In the genomic region with DNA sequence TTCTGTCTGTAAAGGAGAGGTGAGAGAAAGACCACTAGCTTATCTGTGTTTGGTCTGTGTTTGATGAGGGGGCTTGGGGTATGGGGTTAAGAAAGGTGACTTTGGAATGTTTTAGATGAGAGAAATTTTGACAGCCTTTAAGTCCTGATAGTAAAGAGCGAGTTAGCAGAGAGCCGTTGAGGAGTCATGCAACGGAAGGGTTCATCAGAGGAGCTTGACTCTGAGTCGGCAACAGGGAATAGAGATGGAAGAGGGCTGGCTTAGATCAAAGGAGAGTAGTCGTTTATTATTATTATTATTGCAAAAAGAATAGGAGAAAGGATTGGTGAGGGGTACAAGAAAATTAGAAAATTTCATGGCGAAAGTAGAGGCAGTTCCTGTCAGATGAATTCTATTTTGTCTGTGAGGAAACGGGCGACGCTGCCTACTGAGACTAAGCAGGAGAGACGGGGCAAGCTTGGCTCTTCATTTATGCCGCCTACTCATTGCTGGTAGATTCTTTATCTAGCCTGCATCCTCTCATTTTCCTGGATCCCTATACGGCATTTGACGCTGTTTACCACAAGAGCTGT, we compare ENCODE assay signal across 7 cellular contexts. TPM values are rescaled to one million over a fixed set of nuclear protein-coding genes. Genes with fewer than 3 reads are reported as not detected.
A peak's percentile ranks its signal among the peaks of the same experiment; 100 is the strongest.
DNase-seq lines count a peak whose midpoint lies in the region; ATAC-seq, FAIRE-seq and TF ChIP-seq lines count a peak whose summit lies in the region.

No MANE protein-coding gene starts in this region.

- no peak overlapping the region for H4K8ac ChIP-seq in mesendoderm (ENCODE audit: low read depth, low read length)

- peaks cover 38% of the 10 kb centered on the region for H3K4me1 ChIP-seq in Karpas-422 (ENCODE audit: low read length)
- H3K4me1 ChIP-seq in mammary epithelial cell (ENCODE audit: insufficient read depth, low read length), result no peaks in the 10 kb centered on the region
- no peaks in the 10 kb centered on the region for H3K4me1 ChIP-seq in mesendoderm (ENCODE audit: control insufficient read depth, low read depth, low read length)
- no peaks in the 10 kb centered on the region for H3K4me1 ChIP-seq in aorta (ENCODE audit: control insufficient read depth in 1 of 2, insufficient read depth in 2 of 2, low read length in 2 of 2)

- peak; percentile 26 for FAIRE-seq in GM19239 (lab: Jason Lieb, UNC)

- H3K9ac ChIP-seq in Karpas-422 (ENCODE audit: low read length), result peak overlapping the region; percentile 88
- no peak overlapping the region for H3K9ac ChIP-seq in mammary epithelial cell (ENCODE audit: insufficient read depth, low read length)
- peak overlapping the region; percentile 52 for H3K9ac ChIP-seq in mesendoderm (ENCODE audit: low read length)

- in situ Hi-C loops in mammary epithelial cell (cut with MboI; ENCODE audit: low sequenced_read_pairs in 2 of 2), result no loop called here

- H2AFZ ChIP-seq in Karpas-422 (ENCODE audit: low read length) (peak overlapping the region; percentile 20; the same call in 1 of the 2 replicates), mammary epithelial cell (ENCODE audit: low read depth, low read length) (peak overlapping the region; percentile 86)

- dilution Hi-C loops in mammary epithelial cell (cut with HindIII; ENCODE audit: low sequenced_read_pairs), result no loop called here

- BruUV-seq in mammary epithelial cell (replicated peaks; lab: Mats Ljungman, UMichigan), result no TSS peak

- H3K27me3 ChIP-seq in Karpas-422 (ENCODE audit: low read length) (no peaks in the 10 kb centered on the region), mammary epithelial cell (ENCODE audit: insufficient read depth, low read length) (peaks cover 2% of the 10 kb centered on the region), mesendoderm (ENCODE audit: insufficient read depth, low read length, poor library complexity) (no peaks in the 10 kb centered on the region), aorta (ENCODE audit: control insufficient read depth in 1 of 2, insufficient read depth in 2 of 2, low read length in 1 of 2) (no peaks in the 10 kb centered on the region)

- no peak overlapping the region for H4K5ac ChIP-seq in mesendoderm (ENCODE audit: low read length)

- H3K56ac ChIP-seq in mesendoderm (ENCODE audit: low read length), result peak overlapping the region; percentile 64

- peaks cover 39% of the 10 kb centered on the region for H3K79me2 ChIP-seq in Karpas-422 (ENCODE audit: low read length)
- H3K79me2 ChIP-seq in mammary epithelial cell (ENCODE audit: insufficient read depth, low read length), result peaks cover 32% of the 10 kb centered on the region
- peaks cover 7% of the 10 kb centered on the region for H3K79me2 ChIP-seq in mesendoderm (ENCODE audit: control insufficient read depth, insufficient read depth, low read length)

- peaks cover 6% of the 10 kb centered on the region; the same call in 1 of the 2 replicates for H4K20me1 ChIP-seq in Karpas-422 (ENCODE audit: insufficient read depth, low read depth, low read length)
- no peaks in the 10 kb centered on the region for H4K20me1 ChIP-seq in mammary epithelial cell (ENCODE audit: insufficient read depth, low read length)

- H3K4ac ChIP-seq in mesendoderm (ENCODE audit: low read depth, low read length), result no peak overlapping the region

- H3K79me1 ChIP-seq in mesendoderm (ENCODE audit: low read length), result peaks cover 3% of the 10 kb centered on the region

- CTCF ChIA-PET in mammary epithelial cell (lab: Charles Lee; ENCODE audit: low non-redundant PET), result no interaction called here

- H3K4me3 ChIP-seq in Karpas-422 (ENCODE audit: low read length) (peak overlapping the region; percentile 83), mammary epithelial cell (replicated peaks in 1 of 3; ENCODE audit: insufficient read depth in 1 of 3, low read depth in 2 of 3, low read length in 3 of 3) (peak overlapping the region; percentile 41 to 70 (median 66)), mesendoderm (ENCODE audit: low read length) (peak overlapping the region; percentile 51), aorta (ENCODE audit: low read length in 2 of 2) (peak overlapping the region; percentile 14 to 72)

- no peak overlapping the region for H2AK5ac ChIP-seq in mesendoderm (ENCODE audit: low read length)

- H3K18ac ChIP-seq in mesendoderm (ENCODE audit: low read length), result no peak overlapping the region

- H3K9me3 ChIP-seq in Karpas-422 (ENCODE audit: low read length) (no peaks in the 10 kb centered on the region), mammary epithelial cell (replicated peaks; ENCODE audit: insufficient read depth, low read length) (no peaks in the 10 kb centered on the region), aorta (ENCODE audit: control insufficient read depth, low read length) (no peaks in the 10 kb centered on the region)

- H3K4me2 ChIP-seq in Karpas-422 (ENCODE audit: low read depth, low read length, poor library complexity, severe bottlenecking) (peak overlapping the region; percentile 82), mammary epithelial cell (ENCODE audit: insufficient read depth, low read depth, low read length) (peak overlapping the region; percentile 66), mesendoderm (ENCODE audit: low read length) (peak overlapping the region; percentile 51)

- intact Hi-C loops in mammary epithelial cell (cut with micrococcal nuclease) (no loop called here), aorta (cut with DNase I) (no loop called here)

- ATAC-seq in aorta (ENCODE audit: low FRiP score), result no peak

- no peak overlapping the region for H3K27ac ChIP-seq in Karpas-422 (ENCODE audit: low read length)
- H3K27ac ChIP-seq in mammary epithelial cell (ENCODE audit: insufficient read depth, low read depth, low read length), result no peak overlapping the region
- H3K27ac ChIP-seq in mesendoderm (ENCODE audit: low read depth, low read length), result no peak overlapping the region
- no peak overlapping the region for H3K27ac ChIP-seq in aorta (ENCODE audit: low read depth in 1 of 2, low read length in 2 of 2)

- no peak overlapping the region for H2BK15ac ChIP-seq in mesendoderm (replicated peaks; ENCODE audit: low read depth)

- H2BK5ac ChIP-seq in mesendoderm (ENCODE audit: low read length), result no peak overlapping the region

- no peak overlapping the region for H3K23ac ChIP-seq in mesendoderm (ENCODE audit: low read length)

- WGBS in mammary epithelial cell (ENCODE audit: low coverage, missing lambda C conversion rate), result 22% methylated on average over 13 of the region's 13 CpGs
- no CpG with 5 or more reads among the region's 13 CpGs for WGBS in mesendoderm (ENCODE audit: extremely low coverage, insufficient coverage, low lambda C conversion rate)
- WGBS in aorta, 2 donors, result 30 to 31% methylated on average over 13 of the region's 13 CpGs

- H3K36me3 ChIP-seq in Karpas-422 (ENCODE audit: insufficient read depth, low read length), result peaks cover 4% of the 10 kb centered on the region; the same call in 1 of the 2 replicates
- H3K36me3 ChIP-seq in mammary epithelial cell (ENCODE audit: insufficient read depth, low read length), result no peaks in the 10 kb centered on the region
- no peaks in the 10 kb centered on the region for H3K36me3 ChIP-seq in mesendoderm (ENCODE audit: control insufficient read depth, insufficient read depth, low read length)
- no peaks in the 10 kb centered on the region for H3K36me3 ChIP-seq in aorta (ENCODE audit: control insufficient read depth in 1 of 2, insufficient read depth in 2 of 2, low read length in 1 of 2)

- H2BK120ac ChIP-seq in mesendoderm (ENCODE audit: low read depth, low read length), result no peak overlapping the region

- TF ChIP-seq CTCF in mammary epithelial cell (conservative IDR thresholded peaks at IDR 0.05 in 1 of 2, IDR thresholded peaks at IDR 0.05 in 1 of 2; ENCODE audit: extremely low read depth in 1 of 2, insufficient read depth in 1 of 2, low read depth in 1 of 2, low read length in 2 of 2), result no peak

- no peaks in the 10 kb centered on the region for H3K9me2 ChIP-seq in Karpas-422 (replicated peaks; ENCODE audit: insufficient read depth, low read length)

- no peak for DNase-seq in GM19239 (ENCODE audit: insufficient read length, low spot score)
- DNase-seq in Karpas-422, result no peak
- DNase-seq in mammary epithelial cell, result no peak
- no peak for DNase-seq in mesendoderm
- DNase-seq in aorta, result no peak
- no peak for DNase-seq in NCI-H2107 treated with DMSO at 0.1 percent for 48 hours (lab: John Stamatoyannopoulos, UW; ENCODE audit: unreplicated experiment)
- no peak for DNase-seq in activated gamma-delta T cell (lab: John Stamatoyannopoulos, UW)

RNA-seq across cellular contexts. Expression of gene VAMP7, which starts 0.5 kb away (rescaled TPM):
- 17.7 and 35.6 TPM in 2 replicates for total RNA-seq in Karpas-422 (2014; rRNA removed; shearing (Covaris generic); ENCODE audit: low replicate concordance)
- total RNA-seq in mammary epithelial cell (10 to 100 TPM; 26.9 to 32.2 TPM), aorta (10 to 100 TPM; 38.3 to 39.4 TPM)
- polyA plus RNA-seq in mammary epithelial cell (15.7 TPM), aorta (10 to 100 TPM; 38.3 to 53.2 TPM)
- polyA minus RNA-seq in mammary epithelial cell, result 19.9 TPM
- polyA plus RNA-seq in mesendoderm (2013, experiment 1 of 2), result 20.2 TPM
- 20.4 TPM for polyA plus RNA-seq in mesendoderm (2013, experiment 2 of 2)
